8 cellular contexts compared by ENCODE assay signal in genomic region chr1:1540015-1540816, GRCh38. TPM values are rescaled to one million over a fixed set of nuclear protein-coding genes. Genes with fewer than 3 reads are reported as not detected.
A peak's percentile ranks its signal among the peaks of the same experiment; 100 is the strongest.
DNase-seq lines count a peak whose midpoint lies in the region; ATAC-seq and FAIRE-seq lines count a peak whose summit lies in the region.

TMEM240 (minus strand) TSS chr1:1540624; CDS start chr1:1540346, 278 bp downstream.

- no peaks in the 10 kb centered on the region for H3K9me3 Mint-ChIP-seq in activated CD8-positive, alpha-beta T cell treated with anti-CD3 and anti-CD28 coated beads, Interleukin-2, amount 10 ng/mL, durations not matched to agents 7 days and 5 days (ENCODE audit: insufficient read depth)

- H3K4me3 Mint-ChIP-seq in activated CD8-positive, alpha-beta T cell treated with anti-CD3 and anti-CD28 coated beads, Interleukin-2, amount 10 ng/mL, durations not matched to agents 7 days and 5 days, result no peak within 1 kb of the TSS

- peaks cover 16% of the 10 kb centered on the region for H3K36me3 ChIP-seq in effector memory CD4-positive, alpha-beta T cell (ENCODE audit: control insufficient read depth, insufficient read depth, low read length)

- DNase-seq in HTR-8/SVneo (ENCODE audit: insufficient read length, low spot score), result peak; percentile 72
- peak; percentile 56 for DNase-seq in activated CD8-positive, alpha-beta T cell treated with anti-CD3 and anti-CD28 coated beads, Interleukin-2, amount 10 ng/mL, durations not matched to agents 7 days and 5 days
- peak; percentile 7 to 16 (median 9) for DNase-seq in effector memory CD4-positive, alpha-beta T cell
- DNase-seq in lung microvascular endothelial cell (ENCODE audit: low read depth in 2 of 2), result peak; percentile 71 to 78
- DNase-seq in stimulated activated CD4-positive, alpha-beta T cell treated with anti-CD3 and anti-CD28 coated beads, TNF-alpha, amount 100 ng/mL, for 24 hours (ENCODE audit: low read depth in 3 of 3), result peak; percentile 9 to 59 (median 42)
- no peak for DNase-seq in NOMO-1 treated with dmso at 0.1 percent for 144 hours (lab: John Stamatoyannopoulos, UW; ENCODE audit: unreplicated experiment)
- no peak for DNase-seq in NOMO-1 treated with DMSO at 0.1 percent for 48 hours (lab: John Stamatoyannopoulos, UW; ENCODE audit: unreplicated experiment)
- DNase-seq in cortex of kidney (lab: John Stamatoyannopoulos, UW), result no peak

- peaks cover 5% of the 10 kb centered on the region for H3K4me1 Mint-ChIP-seq in activated CD8-positive, alpha-beta T cell treated with anti-CD3 and anti-CD28 coated beads, Interleukin-2, amount 10 ng/mL, durations not matched to agents 7 days and 5 days (ENCODE audit: low read depth)

- no peaks in the 10 kb centered on the region for H3K9me3 ChIP-seq in effector memory CD4-positive, alpha-beta T cell (ENCODE audit: control insufficient read depth, low read length)

- H3K27me3 ChIP-seq in effector memory CD4-positive, alpha-beta T cell (replicated peaks; ENCODE audit: control insufficient read depth, insufficient read depth, low read length, poor library complexity, severe bottlenecking), result no peaks in the 10 kb centered on the region

- H3K27ac Mint-ChIP-seq in activated CD8-positive, alpha-beta T cell treated with anti-CD3 and anti-CD28 coated beads, Interleukin-2, amount 10 ng/mL, durations not matched to agents 7 days and 5 days, result no peak within 1 kb of the TSS

- FAIRE-seq in HTR-8/SVneo (lab: Jason Lieb, UNC), result peak; percentile 4

- POLR2A ChIA-PET in activated CD8-positive, alpha-beta T cell treated with anti-CD3 and anti-CD28 coated beads, Interleukin-2, amount 10 ng/mL, durations not matched to agents 7 days and 5 days (lab: Charles Lee), result no interaction called here

- ATAC-seq in activated CD8-positive, alpha-beta T cell treated with anti-CD3 and anti-CD28 coated beads, Interleukin-2, amount 10 ng/mL, durations not matched to agents 7 days and 5 days, result peak; percentile 43

- no peaks in the 10 kb centered on the region for H3K27me3 Mint-ChIP-seq in activated CD8-positive, alpha-beta T cell treated with anti-CD3 and anti-CD28 coated beads, Interleukin-2, amount 10 ng/mL, durations not matched to agents 7 days and 5 days (ENCODE audit: low read depth)

- CTCF ChIA-PET in activated CD8-positive, alpha-beta T cell treated with anti-CD3 and anti-CD28 coated beads, Interleukin-2, amount 10 ng/mL, durations not matched to agents 7 days and 5 days (lab: Charles Lee), result no interaction called here

- peaks cover 12% of the 10 kb centered on the region for H3K36me3 Mint-ChIP-seq in activated CD8-positive, alpha-beta T cell treated with anti-CD3 and anti-CD28 coated beads, Interleukin-2, amount 10 ng/mL, durations not matched to agents 7 days and 5 days (ENCODE audit: low read depth)

- H3K27ac ChIP-seq in effector memory CD4-positive, alpha-beta T cell (ENCODE audit: insufficient read depth, low read length, poor library complexity, severe bottlenecking), result no peak within 1 kb of the TSS

- peaks cover 10% of the 10 kb centered on the region for H3K4me1 ChIP-seq in effector memory CD4-positive, alpha-beta T cell (ENCODE audit: control insufficient read depth, insufficient read depth, low read length, poor library complexity, severe bottlenecking)

- H3K4me3 ChIP-seq in effector memory CD4-positive, alpha-beta T cell (ENCODE audit: insufficient read depth, low read depth, low read length, poor library complexity, severe bottlenecking), result peak within 1 kb of the TSS; percentile 46

RNA-seq across cellular contexts. Expression of gene TMEM240, which starts in this region (rescaled TPM):
- total RNA-seq in activated CD8-positive, alpha-beta T cell treated with anti-CD3 and anti-CD28 coated beads, Interleukin-2, amount 10 ng/mL, durations not matched to agents 7 days and 5 days, result 1 to 10 TPM; 1.0 to 1.1 TPM
- 1.1 and 1.4 TPM in 2 replicates for total RNA-seq in lung microvascular endothelial cell

Comparison
In these comparisons a context has a peak if more than half of its experiments do, and no peak if none do; other contexts are left out.
1. DNase-seq: peak in HTR-8/SVneo (single experiment), activated CD8-positive, alpha-beta T cell treated with anti-CD3 and anti-CD28 coated beads, Interleukin-2, amount 10 ng/mL, durations not matched to agents 7 days and 5 days (single experiment), effector memory CD4-positive, alpha-beta T cell (3 of 3), lung microvascular endothelial cell (2 of 2) and stimulated activated CD4-positive, alpha-beta T cell treated with anti-CD3 and anti-CD28 coated beads, TNF-alpha, amount 100 ng/mL, for 24 hours (3 of 3); none in NOMO-1 treated with dmso at 0.1 percent for 144 hours (single experiment), NOMO-1 treated with DMSO at 0.1 percent for 48 hours (single experiment) and cortex of kidney (single experiment).